ENCODE assay signal across 8 cellular contexts in the genomic region with DNA sequence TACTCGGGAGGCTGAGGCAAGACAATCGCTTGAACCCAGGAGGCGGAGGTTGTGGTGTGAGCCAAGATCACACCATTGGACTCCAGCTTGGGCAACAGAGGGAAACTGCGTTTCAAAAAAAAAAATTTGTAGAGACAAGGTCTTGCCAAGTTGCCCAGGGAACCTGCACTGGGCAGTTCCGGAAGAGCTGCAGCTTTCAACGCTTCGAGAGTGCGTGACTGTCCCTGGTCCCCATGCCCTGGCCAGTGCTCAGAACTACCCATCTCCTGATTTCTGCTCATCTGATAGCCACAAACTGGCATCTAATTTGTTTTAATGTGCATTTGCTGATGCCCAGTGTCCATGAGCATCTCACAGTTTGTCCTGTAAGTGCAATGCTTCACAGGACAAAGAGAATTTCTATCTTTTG. TPM values are rescaled to one million over a fixed set of nuclear protein-coding genes. Genes with fewer than 3 reads are reported as not detected.
DNase-seq lines count a peak whose midpoint lies in the region; ATAC-seq and TF ChIP-seq lines count a peak whose summit lies in the region.

No MANE protein-coding gene starts in this region.

- H3K27ac ChIP-seq in effector memory CD4-positive, alpha-beta T cell (ENCODE audit: insufficient read depth, low read length, poor library complexity, severe bottlenecking): peak overlapping the region; percentile 77

- no peaks in the 10 kb centered on the region for H3K27me3 ChIP-seq in effector memory CD4-positive, alpha-beta T cell (replicated peaks; ENCODE audit: control insufficient read depth, insufficient read depth, low read length, poor library complexity, severe bottlenecking)

- H3K4me1 ChIP-seq in effector memory CD4-positive, alpha-beta T cell (ENCODE audit: control insufficient read depth, insufficient read depth, low read length, poor library complexity, severe bottlenecking): peaks cover 32% of the 10 kb centered on the region

- ATAC-seq in HG03520 (IDR thresholded peaks at IDR 0.05; ENCODE audit: unreplicated experiment): no peak
- no peak for ATAC-seq in GM18868 (IDR thresholded peaks at IDR 0.05; ENCODE audit: unreplicated experiment)

- H3K9me3 ChIP-seq in effector memory CD4-positive, alpha-beta T cell (ENCODE audit: control insufficient read depth, low read length): no peaks in the 10 kb centered on the region

- peaks cover 24% of the 10 kb centered on the region for H3K27me3 Mint-ChIP-seq in nephron progenitor cell (ENCODE audit: low read depth, poor library complexity)

- peak overlapping the region; percentile 84; the same call in 1 of the 2 replicates for H3K4me3 ChIP-seq in GM12864 (ENCODE audit: low read depth, low read length)
- H3K4me3 ChIP-seq in effector memory CD4-positive, alpha-beta T cell (ENCODE audit: insufficient read depth, low read depth, low read length, poor library complexity, severe bottlenecking): peak overlapping the region; percentile 67

- no peak for DNase-seq in GM12864 (ENCODE audit: low read depth)
- DNase-seq in effector memory CD4-positive, alpha-beta T cell: no peak
- no peak for DNase-seq in nephron progenitor cell
- no peak for DNase-seq in activated gamma-delta T cell (lab: John Stamatoyannopoulos, UW)
- no peak for DNase-seq in activated CD4-positive, alpha-beta T cell treated with anti-CD3 and anti-CD28 coated beads, Interleukin-2, amount 50 U/mL, for 4 hours

- H3K4me3 Mint-ChIP-seq in nephron progenitor cell: peak overlapping the region; percentile 100

- H3K4me1 Mint-ChIP-seq in nephron progenitor cell: peaks cover 32% of the 10 kb centered on the region

- TF ChIP-seq CTCF in GM12864 (IDR thresholded peaks at IDR 0.05; ENCODE audit: low read depth, low read length, missing control alignments) (no peak), nephron progenitor cell (IDR thresholded peaks at IDR 0.05) (no peak)

- H3K27ac Mint-ChIP-seq in nephron progenitor cell: peak overlapping the region; percentile 74

- H3K9me3 Mint-ChIP-seq in nephron progenitor cell: peaks cover 19% of the 10 kb centered on the region

- peaks cover 46% of the 10 kb centered on the region for H3K36me3 Mint-ChIP-seq in nephron progenitor cell (ENCODE audit: low read depth)

- peaks cover 28% of the 10 kb centered on the region for H3K36me3 ChIP-seq in effector memory CD4-positive, alpha-beta T cell (ENCODE audit: control insufficient read depth, insufficient read depth, low read length)

TF ChIP-seq in PFSK-1, 5 proteins besides CTCF, POLR2A, EP300 and RAD21:
- TF ChIP-seq POLR2AphosphoS5 (IDR thresholded peaks at IDR 0.05; ENCODE audit: low read depth, low read length) (no peak), SIN3A (IDR thresholded peaks at IDR 0.05; ENCODE audit: borderline replicate concordance, insufficient read depth, low read length) (peak; percentile 7; the same call in 1 of the 2 replicates), FOXP2 (optimal IDR thresholded peaks at IDR 0.05; ENCODE audit: borderline replicate concordance, extremely low read depth, extremely low read length, insufficient read depth) (no peak)
- TF ChIP-seq, protein P1, sequence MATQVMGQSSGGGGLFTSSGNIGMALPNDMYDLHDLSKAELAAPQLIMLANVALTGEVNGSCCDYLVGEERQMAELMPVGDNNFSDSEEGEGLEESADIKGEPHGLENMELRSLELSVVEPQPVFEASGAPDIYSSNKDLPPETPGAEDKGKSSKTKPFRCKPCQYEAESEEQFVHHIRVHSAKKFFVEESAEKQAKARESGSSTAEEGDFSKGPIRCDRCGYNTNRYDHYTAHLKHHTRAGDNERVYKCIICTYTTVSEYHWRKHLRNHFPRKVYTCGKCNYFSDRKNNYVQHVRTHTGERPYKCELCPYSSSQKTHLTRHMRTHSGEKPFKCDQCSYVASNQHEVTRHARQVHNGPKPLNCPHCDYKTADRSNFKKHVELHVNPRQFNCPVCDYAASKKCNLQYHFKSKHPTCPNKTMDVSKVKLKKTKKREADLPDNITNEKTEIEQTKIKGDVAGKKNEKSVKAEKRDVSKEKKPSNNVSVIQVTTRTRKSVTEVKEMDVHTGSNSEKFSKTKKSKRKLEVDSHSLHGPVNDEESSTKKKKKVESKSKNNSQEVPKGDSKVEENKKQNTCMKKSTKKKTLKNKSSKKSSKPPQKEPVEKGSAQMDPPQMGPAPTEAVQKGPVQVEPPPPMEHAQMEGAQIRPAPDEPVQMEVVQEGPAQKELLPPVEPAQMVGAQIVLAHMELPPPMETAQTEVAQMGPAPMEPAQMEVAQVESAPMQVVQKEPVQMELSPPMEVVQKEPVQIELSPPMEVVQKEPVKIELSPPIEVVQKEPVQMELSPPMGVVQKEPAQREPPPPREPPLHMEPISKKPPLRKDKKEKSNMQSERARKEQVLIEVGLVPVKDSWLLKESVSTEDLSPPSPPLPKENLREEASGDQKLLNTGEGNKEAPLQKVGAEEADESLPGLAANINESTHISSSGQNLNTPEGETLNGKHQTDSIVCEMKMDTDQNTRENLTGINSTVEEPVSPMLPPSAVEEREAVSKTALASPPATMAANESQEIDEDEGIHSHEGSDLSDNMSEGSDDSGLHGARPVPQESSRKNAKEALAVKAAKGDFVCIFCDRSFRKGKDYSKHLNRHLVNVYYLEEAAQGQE (IDR thresholded peaks at IDR 0.05; ENCODE audit: insufficient read depth in 1 of 2, low read depth in 2 of 2, low read length in 2 of 2): no peak

RNA-seq across cellular contexts. Expression of a gene that starts 4.0 kb away (rescaled TPM):
- 8,081 TPM for polyA plus RNA-seq in PFSK-1 (2012; ENCODE audit: insufficient read length, low read depth)

RNA-seq across cellular contexts. Expression of a gene that starts 19.5 kb away (rescaled TPM):
- 1.6 TPM for polyA plus RNA-seq in PFSK-1 (2012; ENCODE audit: insufficient read length, low read depth)

RNA-seq across cellular contexts. Expression of a gene that starts 43.5 kb away (rescaled TPM):
- polyA plus RNA-seq in PFSK-1 (2012; ENCODE audit: insufficient read length, low read depth): 63.5 TPM
